In the genomic region with DNA sequence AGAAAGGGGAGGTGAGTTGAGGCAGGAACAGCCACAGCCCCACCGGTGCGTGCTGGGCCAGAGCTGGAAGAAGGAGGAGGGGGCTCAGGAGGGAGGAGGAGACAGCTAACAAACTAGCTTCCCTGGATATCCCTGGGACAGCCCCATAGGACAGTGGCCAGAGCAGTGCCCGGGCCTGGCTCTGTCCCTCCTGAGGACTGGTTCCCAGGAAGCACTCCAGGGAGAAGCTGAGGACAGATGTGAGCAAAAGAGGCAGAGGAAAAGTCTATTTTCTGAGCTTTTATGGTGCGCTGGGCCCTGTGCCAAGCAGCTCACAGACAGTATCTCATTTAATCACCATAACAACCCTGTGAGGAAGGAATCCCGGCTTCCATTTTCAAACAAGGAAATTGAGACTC, we compare ENCODE assay signal across 11 cellular contexts. TPM values are rescaled to one million over a fixed set of nuclear protein-coding genes. Genes with fewer than 3 reads are reported as not detected.
A peak's percentile ranks its signal among the peaks of the same experiment; 100 is the strongest.
DNase-seq lines count a peak whose midpoint lies in the region; ATAC-seq and TF ChIP-seq lines count a peak whose summit lies in the region.
"Had no signal": no experiment of that assay in that cellular context is flagged by ENCODE, and none has a peak within 500 bp of the region (broad histone marks: within the 10 kb centered on the region; RNA-seq: fewer than 3 reads in every experiment).

No MANE protein-coding gene starts in this region.

- ATAC-seq in SK-N-SH treated with all-trans-retinoic acid at 6 μM for 48 hours (peak; percentile 63), HG03571 (IDR thresholded peaks at IDR 0.05; ENCODE audit: unreplicated experiment) (no peak), GM21367 (IDR thresholded peaks at IDR 0.05; ENCODE audit: unreplicated experiment) (no peak)

- TF ChIP-seq CTCF in neutrophil (IDR thresholded peaks at IDR 0.05), result no peak

- peaks cover 11 to 13% of the 10 kb centered on the region in 2 experiments for H3K4me1 ChIP-seq in neutrophil (ENCODE audit: control insufficient read depth in 1 of 2, insufficient read depth in 1 of 2, low read depth in 1 of 2, low read length in 1 of 2)

- no peaks in the 10 kb centered on the region for H3K9me3 ChIP-seq in neutrophil

- no peaks in the 10 kb centered on the region for H3K36me3 ChIP-seq in neutrophil

- intact Hi-C loops in cardiac septum (cut with DNase I), result no loop called here

- DNase-seq in CD1c-positive myeloid dendritic cell (ENCODE audit: extremely low spot score) (peak; percentile 18), cardiac septum (ENCODE audit: low spot score) (peak; percentile 47), H4 (ENCODE audit: low spot score) (no peak), DMS79 (lab: John Stamatoyannopoulos, UW) (no peak)
- DNase-seq: NCI-H82 had no signal

- peak overlapping the region; percentile 53 for H3K27ac ChIP-seq in neutrophil
- H3K27ac ChIP-seq: C4-2B, KMS-11 had no signal

- H3K27me3 ChIP-seq in neutrophil, result peaks cover 13% of the 10 kb centered on the region

- peak overlapping the region; percentile 2 to 38 for H3K4me3 ChIP-seq in neutrophil (ENCODE audit: low read depth in 1 of 2, low read length in 1 of 2)

TF ChIP-seq in SK-N-SH treated with all-trans-retinoic acid at 6 μM for 48 hours, 23 proteins besides CTCF, POLR2A, EP300 and RAD21:
- TF ChIP-seq BACH2 (CRISPR knock-in tag; IDR thresholded peaks at IDR 0.05; ENCODE audit: borderline replicate concordance) (no peak), ESRRG (CRISPR knock-in tag; IDR thresholded peaks at IDR 0.05) (no peak), ZNF565 (CRISPR knock-in tag; conservative IDR thresholded peaks at IDR 0.05; ENCODE audit: low read depth) (no peak), ZNF70 (CRISPR knock-in tag; IDR thresholded peaks at IDR 0.05) (no peak)

RNA-seq across cellular contexts. Expression of a gene that starts 8.3 kb away (rescaled TPM):
- total RNA-seq in cardiac septum, result 9.2 TPM
- 0.08 and 0.19 TPM in 2 replicates for total RNA-seq in H4 (2014; rRNA removed; shearing (Covaris generic))

RNA-seq across cellular contexts. Expression of a gene that starts 28.1 kb away (rescaled TPM):
- total RNA-seq in cardiac septum, result 72.0 TPM
- total RNA-seq in H4 (2014; rRNA removed; shearing (Covaris generic)), result 26.3 and 29.1 TPM in 2 replicates

RNA-seq across cellular contexts. Expression of a gene that starts 35.3 kb away (rescaled TPM):
- 126 TPM for total RNA-seq in cardiac septum
- total RNA-seq in H4 (2014; rRNA removed; shearing (Covaris generic)), result 96.9 and 142 TPM in 2 replicates

RNA-seq across cellular contexts. Expression of a gene that starts 35.9 kb away (rescaled TPM):
- total RNA-seq in cardiac septum, result 39.5 TPM
- 98.8 and 99.5 TPM in 2 replicates for total RNA-seq in H4 (2014; rRNA removed; shearing (Covaris generic))

RNA-seq across cellular contexts. Expression of a gene that starts 43.7 kb away (rescaled TPM):
- total RNA-seq in cardiac septum, result 229 TPM
- total RNA-seq in H4 (2014; rRNA removed; shearing (Covaris generic)), result 139 and 144 TPM in 2 replicates

Comparison
In these comparisons a context has a peak if more than half of its experiments do, and no peak if none do; other contexts are left out.
1. DNase-seq: peak in CD1c-positive myeloid dendritic cell (single experiment) and cardiac septum (single experiment); none in H4 (single experiment) and DMS79 (single experiment).